Comparison of ENCODE assay signal across 8 cellular contexts in genomic region chr9:107638922-107639321, GRCh38.
DNase-seq lines count a peak whose midpoint lies in the region; ATAC-seq and TF ChIP-seq lines count a peak whose summit lies in the region.

No MANE protein-coding gene starts in this region.

- BruUV-seq in OCI-LY7 (replicated peaks; lab: Mats Ljungman, UMichigan): no TSS peak

- H3K4me2 ChIP-seq in GM23338: peak overlapping the region; percentile 86
- H3K4me2 ChIP-seq in OCI-LY7 (ENCODE audit: low read length): no peak overlapping the region

- H3K27me3 ChIP-seq in GM23338 (ENCODE audit: insufficient read depth): peaks cover 17% of the 10 kb centered on the region; the same call in 1 of the 2 replicates

- CTCF ChIA-PET in OCI-LY7 (lab: Charles Lee; ENCODE audit: unreplicated experiment): no interaction called here

- no peak overlapping the region for H3K27ac ChIP-seq in GM23338 (ENCODE audit: low read depth)
- no peak overlapping the region for H3K27ac ChIP-seq in OCI-LY7 (ENCODE audit: low read depth, low read length, poor library complexity, severe bottlenecking)

- H4K20me1 ChIP-seq in GM23338 (replicated peaks; ENCODE audit: insufficient read depth) (no peaks in the 10 kb centered on the region), OCI-LY7 (ENCODE audit: insufficient read depth, low read length) (no peaks in the 10 kb centered on the region)

- POLR2A ChIA-PET in OCI-LY7 (lab: Charles Lee): no interaction called here

- ATAC-seq in GM23338 (no peak), sciatic nerve (peak; percentile 61)

- H3K27me3 Mint-ChIP-seq in GM23338 (ENCODE audit: insufficient read depth, low read depth, poor library complexity): peaks cover 10% of the 10 kb centered on the region

- no peak overlapping the region; the same call in 1 of the 2 replicates for H3K4me3 ChIP-seq in GM23338
- H3K4me3 ChIP-seq in OCI-LY7 (ENCODE audit: low read depth, low read length, poor library complexity, severe bottlenecking): no peak overlapping the region
- H3K4me3 ChIP-seq in fibroblast of villous mesenchyme (ENCODE audit: low read depth, low read length): peak overlapping the region; percentile 62

- H3K9me3 ChIP-seq in OCI-LY7 (ENCODE audit: low read length): no peaks in the 10 kb centered on the region

- H3K4me3 Mint-ChIP-seq in GM23338: peak overlapping the region; percentile 77

- no peaks in the 10 kb centered on the region for H3K9me2 ChIP-seq in GM23338 (ENCODE audit: insufficient read depth)
- H3K9me2 ChIP-seq in OCI-LY7 (ENCODE audit: insufficient read depth, low read length): no peaks in the 10 kb centered on the region

- H2AFZ ChIP-seq in GM23338 (peak overlapping the region; percentile 93), OCI-LY7 (ENCODE audit: low read length) (no peak overlapping the region)

- TF ChIP-seq CTCF in GM23338 (conservative IDR thresholded peaks at IDR 0.05; ENCODE audit: low read depth in 2 of 2): no peak
- TF ChIP-seq CTCF in OCI-LY7 (conservative IDR thresholded peaks at IDR 0.05; ENCODE audit: low read length): no peak
- no peak for TF ChIP-seq CTCF in fibroblast of villous mesenchyme (IDR thresholded peaks at IDR 0.05; ENCODE audit: insufficient read depth, low read depth, low read length)

- H3K79me2 ChIP-seq in GM23338 (replicated peaks; ENCODE audit: insufficient read depth) (no peaks in the 10 kb centered on the region), OCI-LY7 (ENCODE audit: insufficient read depth, low read depth, low read length) (no peaks in the 10 kb centered on the region)

- H3K36me3 ChIP-seq in GM23338 (ENCODE audit: insufficient read depth) (peaks cover 5% of the 10 kb centered on the region; the same call in 1 of the 2 replicates), OCI-LY7 (ENCODE audit: insufficient read depth, low read length) (no peaks in the 10 kb centered on the region)

- intact Hi-C loops in OCI-LY7 (cut with micrococcal nuclease; ENCODE audit: unreplicated experiment): no loop called here
- intact Hi-C loops in sciatic nerve (cut with DNase I): no loop called here

- no peaks in the 10 kb centered on the region for H3K9me3 Mint-ChIP-seq in GM23338

- no peak overlapping the region for H3K27ac Mint-ChIP-seq in GM23338

- no peaks in the 10 kb centered on the region for H3K36me3 Mint-ChIP-seq in GM23338 (ENCODE audit: low read depth)

- DNase-seq in GM23338 (ENCODE audit: low spot score) (no peak), OCI-LY7 (ENCODE audit: low spot score) (peak; percentile 1), fibroblast of villous mesenchyme (ENCODE audit: low read depth) (peak; percentile 80), sciatic nerve (ENCODE audit: low spot score) (peak; percentile 82), cerebellum (ENCODE audit: low spot score) (no peak), germinal center (ENCODE audit: low spot score) (no peak)
- no peak for DNase-seq in activated effector memory CD4-positive, alpha-beta T cell treated with Interleukin-2 at 50 U/mL for 16 hours
- no peak for DNase-seq in activated CD4-positive, CD25-positive, alpha-beta regulatory T cell treated with anti-CD3 and anti-CD28 coated beads, Interleukin-2, amount 50 U/mL, for 72 hours

- H3F3A ChIP-seq in GM23338 (replicated peaks; ENCODE audit: low read depth): 0 out of 2 replicates have a peak, but pooled peaks cover 5% of the 10 kb centered on the region

- H3K4me1 ChIP-seq in GM23338 (ENCODE audit: insufficient read depth) (peaks cover 13% of the 10 kb centered on the region; the same call in 1 of the 2 replicates), OCI-LY7 (ENCODE audit: insufficient read depth, low read length, poor library complexity, severe bottlenecking) (no peaks in the 10 kb centered on the region)

- H3K4me1 Mint-ChIP-seq in GM23338: peaks cover 27% of the 10 kb centered on the region

TF ChIP-seq in GM23338, 12 proteins besides CTCF, POLR2A, EP300 and RAD21 (continues in another document):
- TF ChIP-seq ZNF114 (CRISPR knock-in tag; IDR thresholded peaks at IDR 0.05) (no peak), ZNF462 (CRISPR knock-in tag; IDR thresholded peaks at IDR 0.05) (no peak), ETS1 (IDR thresholded peaks at IDR 0.05) (no peak)

Comparison
In these comparisons a context has a peak if more than half of its experiments do, and no peak if none do; other contexts are left out.
1. DNase-seq: peak in OCI-LY7 (single experiment), fibroblast of villous mesenchyme (single experiment) and sciatic nerve (single experiment); none in GM23338 (single experiment), activated effector memory CD4-positive, alpha-beta T cell treated with Interleukin-2 at 50 U/mL for 16 hours (single experiment), cerebellum (single experiment), germinal center (single experiment) and activated CD4-positive, CD25-positive, alpha-beta regulatory T cell treated with anti-CD3 and anti-CD28 coated beads, Interleukin-2, amount 50 U/mL, for 72 hours (single experiment).